ENCODE assay signal across 8 cellular contexts in the genomic region with DNA sequence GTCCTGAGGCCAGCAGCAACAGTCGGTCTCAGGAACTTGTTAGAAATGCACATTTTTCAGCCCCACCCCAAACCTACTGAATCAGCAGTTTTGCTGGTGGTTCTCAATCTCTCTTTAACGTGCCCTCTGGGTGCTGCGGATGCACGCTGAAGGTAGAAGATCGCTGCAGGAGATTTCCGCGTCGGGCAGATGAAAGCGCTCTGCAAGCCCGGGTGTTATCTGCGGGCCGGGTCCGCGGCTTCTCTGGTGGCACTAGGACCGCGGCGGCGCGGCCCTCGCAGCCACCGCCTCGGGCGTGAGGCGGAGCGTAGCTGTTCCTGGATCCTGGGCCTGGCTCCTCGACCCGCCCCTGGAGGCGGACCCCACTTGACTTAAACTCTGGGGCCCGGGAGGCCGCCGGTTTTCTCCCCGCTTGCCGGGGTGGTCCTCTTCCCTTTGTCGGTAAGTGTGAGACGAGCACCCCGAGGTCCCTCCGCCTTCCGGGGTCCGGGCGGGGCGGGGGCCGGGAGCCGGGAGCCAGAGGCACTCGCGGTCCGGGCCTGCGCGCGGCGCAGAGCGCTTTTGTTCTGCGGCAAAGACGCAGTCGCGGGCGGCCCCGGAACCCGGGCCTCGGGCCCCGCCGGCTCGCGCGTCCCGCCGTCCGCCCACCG. TPM values are rescaled to one million over a fixed set of nuclear protein-coding genes. Genes with fewer than 3 reads are reported as not detected.
DNase-seq lines count a peak whose midpoint lies in the region; ATAC-seq and TF ChIP-seq lines count a peak whose summit lies in the region.

A gene with protein sequence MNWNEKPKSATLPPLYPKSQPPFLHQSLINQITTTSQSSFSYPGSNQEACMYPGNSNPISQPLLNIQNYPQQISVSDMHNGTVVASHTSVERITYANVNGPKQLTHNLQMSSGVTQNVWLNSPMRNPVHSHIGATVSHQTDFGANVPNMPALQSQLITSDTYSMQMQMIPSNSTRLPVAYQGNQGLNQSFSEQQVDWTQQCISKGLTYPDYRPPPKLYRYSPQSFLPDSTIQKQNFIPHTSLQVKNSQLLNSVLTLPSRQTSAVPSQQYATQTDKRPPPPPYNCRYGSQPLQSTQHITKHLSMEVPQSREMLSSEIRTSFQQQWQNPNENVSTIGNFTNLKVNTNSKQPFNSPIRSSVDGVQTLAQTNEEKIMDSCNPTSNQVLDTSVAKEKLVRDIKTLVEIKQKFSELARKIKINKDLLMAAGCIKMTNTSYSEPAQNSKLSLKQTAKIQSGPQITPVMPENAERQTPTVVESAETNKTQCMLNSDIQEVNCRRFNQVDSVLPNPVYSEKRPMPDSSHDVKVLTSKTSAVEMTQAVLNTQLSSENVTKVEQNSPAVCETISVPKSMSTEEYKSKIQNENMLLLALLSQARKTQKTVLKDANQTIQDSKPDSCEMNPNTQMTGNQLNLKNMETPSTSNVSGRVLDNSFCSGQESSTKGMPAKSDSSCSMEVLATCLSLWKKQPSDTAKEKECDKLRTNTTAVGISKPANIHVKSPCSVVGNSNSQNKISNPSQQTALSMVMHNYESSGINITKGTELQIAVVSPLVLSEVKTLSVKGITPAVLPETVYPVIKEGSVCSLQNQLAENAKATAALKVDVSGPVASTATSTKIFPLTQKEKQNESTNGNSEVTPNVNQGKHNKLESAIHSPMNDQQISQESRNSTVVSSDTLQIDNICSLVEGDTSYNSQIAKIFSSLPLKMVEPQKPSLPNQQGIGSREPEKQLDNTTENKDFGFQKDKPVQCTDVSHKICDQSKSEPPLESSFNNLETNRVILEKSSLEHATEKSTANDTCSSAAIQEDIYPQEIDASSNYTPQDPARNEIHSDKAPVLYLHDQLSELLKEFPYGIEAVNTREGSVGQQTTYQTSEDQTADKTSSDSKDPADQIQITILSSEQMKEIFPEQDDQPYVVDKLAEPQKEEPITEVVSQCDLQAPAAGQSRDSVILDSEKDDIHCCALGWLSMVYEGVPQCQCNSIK (N-terminal part only) (plus strand): TSS at position 365 of the 650 bp plus-strand sequence. CDS start 21,541 bp downstream, outside the sequence.

- H3K4me1 ChIP-seq in HUES6 (ENCODE audit: control insufficient read depth, insufficient read depth, low read length) (peaks cover 27% of the 10 kb centered on the region), OCI-LY1 (ENCODE audit: insufficient read depth, low read length, severe bottlenecking) (peaks cover 29% of the 10 kb centered on the region)

- H3K9me3 ChIP-seq in HUES6 (ENCODE audit: control insufficient read depth, insufficient read depth, low read depth, low read length) (peaks cover 12% of the 10 kb centered on the region; the same call in 1 of the 2 replicates), OCI-LY1 (ENCODE audit: low read length) (peaks cover 6% of the 10 kb centered on the region)

- H3K27me3 ChIP-seq in HUES6 (ENCODE audit: control insufficient read depth, insufficient read depth, low read length) (no peaks in the 10 kb centered on the region), OCI-LY1 (ENCODE audit: insufficient read depth, low read length) (no peaks in the 10 kb centered on the region)

- H3K9ac ChIP-seq in HUES6 (ENCODE audit: low read length), result peak within 1 kb of the TSS; percentile 99
- peak within 1 kb of the TSS; percentile 80 for H3K9ac ChIP-seq in OCI-LY1 (ENCODE audit: low read length)

- H3K79me2 ChIP-seq in OCI-LY1 (ENCODE audit: insufficient read depth, low read length), result peaks cover 43% of the 10 kb centered on the region

- H3K9me3 Mint-ChIP-seq in endothelial cell (ENCODE audit: unreplicated experiment), result peaks cover 5% of the 10 kb centered on the region
- H3K9me3 Mint-ChIP-seq in mesothelial cell of epicardium, result peaks cover 13% of the 10 kb centered on the region

- no peaks in the 10 kb centered on the region for H3F3A ChIP-seq in OCI-LY1 (ENCODE audit: insufficient read depth, low read length)

- peak within 1 kb of the TSS; percentile 95 for H3K4me2 ChIP-seq in OCI-LY1 (ENCODE audit: low read length)

- ATAC-seq in GM21447 (IDR thresholded peaks at IDR 0.05; ENCODE audit: unreplicated experiment), result peak; percentile 81

- peak within 1 kb of the TSS; percentile 100 for H3K4me3 ChIP-seq in HUES6 (ENCODE audit: low read depth, low read length)
- peak within 1 kb of the TSS; percentile 75 for H3K4me3 ChIP-seq in OCI-LY1 (ENCODE audit: low read depth, low read length, poor library complexity, severe bottlenecking)

- peaks cover 10% of the 10 kb centered on the region for H3K27me3 Mint-ChIP-seq in endothelial cell (ENCODE audit: unreplicated experiment)
- H3K27me3 Mint-ChIP-seq in mesothelial cell of epicardium (ENCODE audit: low read depth), result no peaks in the 10 kb centered on the region

- H4K20me1 ChIP-seq in OCI-LY1 (ENCODE audit: insufficient read depth, low read length), result no peaks in the 10 kb centered on the region

- no peaks in the 10 kb centered on the region for H3K9me2 ChIP-seq in OCI-LY1 (ENCODE audit: low read depth, low read length)

- H3K36me3 Mint-ChIP-seq in endothelial cell (ENCODE audit: low read depth, unreplicated experiment), result peaks cover 37% of the 10 kb centered on the region
- peaks cover 29% of the 10 kb centered on the region for H3K36me3 Mint-ChIP-seq in mesothelial cell of epicardium

- H3K4me3 Mint-ChIP-seq in endothelial cell (ENCODE audit: unreplicated experiment) (peak within 1 kb of the TSS; percentile 97), mesothelial cell of epicardium (peak within 1 kb of the TSS; percentile 94)

- no peak within 1 kb of the TSS for H2AFZ ChIP-seq in OCI-LY1 (ENCODE audit: low read length)

- H3K4me1 Mint-ChIP-seq in endothelial cell (ENCODE audit: unreplicated experiment) (peaks cover 35% of the 10 kb centered on the region), mesothelial cell of epicardium (peaks cover 40% of the 10 kb centered on the region)

- H3K36me3 ChIP-seq in HUES6 (ENCODE audit: control insufficient read depth, insufficient read depth, low read length), result peaks cover 40% of the 10 kb centered on the region
- peaks cover 38% of the 10 kb centered on the region for H3K36me3 ChIP-seq in OCI-LY1 (ENCODE audit: insufficient read depth, low read length)

- peak within 1 kb of the TSS; percentile 94 for H3K27ac Mint-ChIP-seq in endothelial cell (ENCODE audit: unreplicated experiment)
- peak within 1 kb of the TSS; percentile 98 for H3K27ac Mint-ChIP-seq in mesothelial cell of epicardium

- H3K27ac ChIP-seq in HUES6 (ENCODE audit: low read depth, low read length) (peak within 1 kb of the TSS; percentile 80; the same call in 1 of the 2 replicates), OCI-LY1 (ENCODE audit: low read depth, low read length, poor library complexity, severe bottlenecking) (peak within 1 kb of the TSS; percentile 90)

- DNase-seq in D341Med (ENCODE audit: low spot score), result peak; percentile 95
- DNase-seq in activated CD8-positive, alpha-beta memory T cell treated with anti-CD3 and anti-CD28 coated beads, Interleukin-2, amount 50 U/mL, for 4 hours, result peak; percentile 84
- DNase-seq in endothelial cell (ENCODE audit: low spot score), result peak; percentile 82
- peak; percentile 68 to 83 for DNase-seq in mesothelial cell of epicardium (ENCODE audit: low spot score in 2 of 2, unreplicated experiment in 2 of 2)
- DNase-seq in stimulated activated CD8-positive, alpha-beta memory T cell treated with anti-CD3 and anti-CD28 coated beads, Interleukin-15, amount 100 ng/mL, for 4 hours (ENCODE audit: low read depth in 2 of 2), result peak; percentile 62 to 75

- TF ChIP-seq CTCF in OCI-LY1 (IDR thresholded peaks at IDR 0.05; ENCODE audit: low read length) (no peak), endothelial cell (IDR thresholded peaks at IDR 0.05; ENCODE audit: unreplicated experiment) (no peak), mesothelial cell of epicardium (IDR thresholded peaks at IDR 0.05; ENCODE audit: unreplicated experiment) (no peak)

RNA-seq across cellular contexts. Expression of the gene that starts here (rescaled TPM):
- 104 TPM for total RNA-seq in endothelial cell (ENCODE audit: unreplicated experiment)
- total RNA-seq in mesothelial cell of epicardium, result 61.9 to 68.4 TPM (median 65.3 TPM) in 3 replicates

Comparison
In these comparisons a context has a peak if more than half of its experiments do, and no peak if none do; other contexts are left out.
1. Peak in every context shown above with its lines: DNase-seq, ATAC-seq, H3K4me3 ChIP-seq and H3K27ac ChIP-seq.